ENCODE assay signal across 8 cellular contexts in the genomic region with DNA sequence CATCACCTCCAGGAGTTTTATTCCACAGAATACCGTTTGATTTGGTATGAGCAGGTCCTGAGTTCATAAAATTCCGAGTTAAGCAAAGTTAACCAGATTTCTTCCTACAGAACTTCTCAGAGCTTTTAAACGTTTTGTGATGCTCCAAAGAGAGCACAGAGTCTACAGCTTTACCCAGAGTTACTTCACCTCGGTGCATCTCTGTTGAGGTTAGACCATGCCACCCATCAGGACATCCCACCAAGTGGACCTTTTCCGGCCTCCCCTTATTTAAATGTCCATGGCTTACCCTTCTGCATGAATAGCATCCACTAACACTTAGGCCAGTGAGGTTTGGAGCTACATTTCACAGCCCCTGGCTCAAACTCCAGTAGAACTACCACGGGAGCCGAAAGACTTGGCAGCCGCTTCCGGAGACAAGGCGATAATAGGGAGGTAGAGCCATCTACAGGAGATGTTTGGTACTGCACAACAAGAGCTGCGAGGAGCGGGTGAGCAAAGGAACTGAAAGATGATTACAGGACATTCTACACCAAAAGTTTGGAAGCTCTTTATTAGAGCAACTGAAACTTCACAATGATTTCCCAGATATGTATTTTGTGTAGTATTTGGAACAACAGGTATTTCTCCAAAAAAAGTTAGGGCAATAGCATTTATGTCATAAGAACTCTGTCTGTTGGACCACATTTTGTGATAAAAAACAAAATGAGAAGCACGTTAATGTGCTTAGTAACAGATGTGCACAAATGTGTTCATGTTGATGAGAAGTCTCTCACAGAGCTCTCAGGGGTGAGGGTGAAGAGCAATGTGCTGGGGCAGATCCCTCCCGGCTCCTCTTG.
DNase-seq lines count a peak whose midpoint lies in the region; ATAC-seq and TF ChIP-seq lines count a peak whose summit lies in the region.

No MANE protein-coding gene starts in this region.

- H3K36me3 Mint-ChIP-seq in MCF 10A (ENCODE audit: insufficient read depth, unreplicated experiment) (no peaks in the 10 kb centered on the region), immature natural killer cell (no peaks in the 10 kb centered on the region)

- peaks cover 62% of the 10 kb centered on the region for H3K27me3 Mint-ChIP-seq in MCF 10A (ENCODE audit: insufficient read depth, unreplicated experiment)
- peaks cover 7 to 17% (median 8%) of the 10 kb centered on the region in 3 donors for H3K27me3 Mint-ChIP-seq in immature natural killer cell (ENCODE audit: low read depth in 3 of 3)

- H3K27me3 ChIP-seq in AG04450 (ENCODE audit: control insufficient read depth, insufficient read depth, low read length) = no peaks in the 10 kb centered on the region

- CTCF ChIA-PET in AG04450 (lab: Charles Lee) = interaction anchor here (0.6 to 3.1 kb wide), 20 partner anchors 9 to 1858 kb away, joined by 3 to 23 read pairs (median 4); no protein-coding TSS in a partner anchor
- CTCF ChIA-PET in MCF 10A (lab: Yijun Ruan, JAX) = interaction anchor here (0.5 to 3.5 kb wide), 56 partner anchors 7 to 1448 kb away, joined by 3 to 49 read pairs (median 4); no protein-coding TSS in a partner anchor

- TF ChIP-seq CTCF in AG04450 (IDR thresholded peaks at IDR 0.05; ENCODE audit: low read depth, low read length) (peak; percentile 80), MCF 10A (IDR thresholded peaks at IDR 0.05; ENCODE audit: unreplicated experiment) (peak; percentile 83)

- H3K9me3 Mint-ChIP-seq in MCF 10A (ENCODE audit: unreplicated experiment) = no peaks in the 10 kb centered on the region
- H3K9me3 Mint-ChIP-seq in immature natural killer cell = peaks cover 0 to 1% (median 0%) of the 10 kb centered on the region in 6 donors

- H3K27ac Mint-ChIP-seq in MCF 10A (ENCODE audit: low read depth, unreplicated experiment) = no peak overlapping the region
- H3K27ac Mint-ChIP-seq in immature natural killer cell = no peak overlapping the region

- POLR2A ChIA-PET in AG04450 (lab: Yijun Ruan, JAX) (interaction anchor here (0.7 kb wide), 1 partner anchor 95 kb away, joined by 5 read pairs; no protein-coding TSS in a partner anchor), MCF 10A (lab: Yijun Ruan, JAX) (interaction anchor here (0.8 kb wide), 1 partner anchor 57 kb away, joined by 3 read pairs; no protein-coding TSS in a partner anchor)

- intact Hi-C loops in MCF 10A (cut with micrococcal nuclease) = loop anchor here (1.0 to 5.0 kb wide), 3 partner anchors 95 to 448 kb away; no protein-coding TSS in a partner anchor

- DNase-seq in AG04450 (ENCODE audit: low read depth, low spot score) = peak; percentile 13
- DNase-seq in NCI-H187 (lab: John Stamatoyannopoulos, UW) = peak; percentile 13 to 23
- DNase-seq in T-helper 9 cell = peak; percentile 23
- peak; percentile 84 for DNase-seq in MCF 10A (ENCODE audit: unreplicated experiment)
- peak; percentile 23 to 40 (median 37) for DNase-seq in immature natural killer cell
- DNase-seq in stimulated activated CD4-positive, alpha-beta T cell treated with anti-CD3 and anti-CD28 coated beads, Interleukin-2, amount 100 ng/mL, for 48 hours = peak; percentile 60 to 61

- H3K4me3 Mint-ChIP-seq in MCF 10A (ENCODE audit: unreplicated experiment) = no peak overlapping the region
- H3K4me3 Mint-ChIP-seq in immature natural killer cell = no peak overlapping the region

- H3K9me3 ChIP-seq in AG04450 (ENCODE audit: control insufficient read depth, insufficient read depth, low read length) = no peaks in the 10 kb centered on the region

- no TSS peak for BruUV-seq in MCF 10A (replicated peaks; lab: Mats Ljungman, UMichigan)

- ATAC-seq in GM18498 (IDR thresholded peaks at IDR 0.05; ENCODE audit: unreplicated experiment) = peak; percentile 91
- ATAC-seq in HG02943 (IDR thresholded peaks at IDR 0.05; ENCODE audit: low read depth, unreplicated experiment) = peak; percentile 79

- no peak overlapping the region for H3K27ac ChIP-seq in AG04450 (ENCODE audit: low read depth, low read length)

- no peak overlapping the region for H3K4me3 ChIP-seq in AG04450 (ENCODE audit: low read depth, low read length)

- H3K4me1 Mint-ChIP-seq in MCF 10A (ENCODE audit: insufficient read depth, unreplicated experiment) (no peaks in the 10 kb centered on the region), immature natural killer cell (peaks cover 0 to 1% of the 10 kb centered on the region in 2 donors)

Comparison
In these comparisons a context has a peak if more than half of its experiments do, and no peak if none do; other contexts are left out.
1. DNase-seq: peak in every context shown above with its lines; median percentile 84 in MCF 10A; 60 in stimulated activated CD4-positive, alpha-beta T cell treated with anti-CD3 and anti-CD28 coated beads, Interleukin-2, amount 100 ng/mL, for 48 hours; 37 in immature natural killer cell; 23 in T-helper 9 cell; 18 in NCI-H187; 13 in AG04450.